7 cellular contexts compared by ENCODE assay signal in the genomic region with DNA sequence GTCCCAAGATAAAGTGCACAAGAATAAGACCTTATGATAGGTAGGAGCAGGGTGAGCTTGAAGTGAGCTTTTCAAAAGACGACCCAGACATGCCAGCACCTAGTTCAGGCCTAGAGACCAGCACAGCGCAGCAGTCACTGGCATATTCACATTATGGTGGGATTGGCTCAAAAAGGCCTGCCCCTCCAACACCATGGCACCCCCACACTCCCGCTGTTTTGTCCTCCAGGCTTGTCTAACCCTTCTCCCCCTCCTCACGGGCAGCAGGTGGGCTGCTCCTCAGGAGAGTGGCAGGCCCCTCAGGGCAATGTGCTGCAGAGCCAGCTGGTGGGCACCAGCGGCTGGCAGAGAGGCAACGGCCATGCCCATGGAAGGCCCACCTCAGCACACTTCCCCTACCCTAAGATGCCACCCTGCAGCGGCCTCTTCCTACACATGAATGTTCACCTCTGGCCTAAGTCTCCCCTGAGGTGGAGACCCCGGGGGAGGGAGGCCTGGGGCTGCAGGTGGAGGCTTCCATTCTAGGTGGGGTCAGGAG. TPM values are rescaled to one million over a fixed set of nuclear protein-coding genes. Genes with fewer than 3 reads are reported as not detected.
"Had no signal": no experiment of that assay in that cellular context is flagged by ENCODE, and none has a peak within 500 bp of the region (broad histone marks: within the 10 kb centered on the region; RNA-seq: fewer than 3 reads in every experiment).

No MANE protein-coding gene starts in this region.

- DNase-seq: GM23248, GOT3, H9, HCEC 1CT, KG1 had no signal

- FAIRE-seq: H54, K562 had no signal

- H3K9ac ChIP-seq: GM23248 had no signal

- H3K27ac ChIP-seq: GM23248 had no signal

- H3K4me3 ChIP-seq: GM23248, K562 had no signal

- ATAC-seq: K562 had no signal

- H2AFZ ChIP-seq: GM23248 had no signal

RNA-seq across cellular contexts. Expression of a gene that starts 25.6 kb away (rescaled TPM):
- total RNA-seq: GM23248 had no signal
- polyA plus RNA-seq: GM23248 had no signal
